Comparison of ENCODE assay signal across 8 cellular contexts in genomic region chr7:45768516-45769394, GRCh38.
A peak's percentile ranks its signal among the peaks of the same experiment; 100 is the strongest.
DNase-seq lines count a peak whose midpoint lies in the region; ATAC-seq, FAIRE-seq and TF ChIP-seq lines count a peak whose summit lies in the region.
"Not testable (repeated sequence)": the region's sequence is repeated elsewhere in the genome, so short reads cannot be mapped to it uniquely, and the experiment has no call there.

No MANE protein-coding gene starts in this region.

- H4K20me1 ChIP-seq in keratinocyte (ENCODE audit: control insufficient read depth, extremely low read depth, insufficient read depth, low read length): not testable (repeated sequence)

- H3K27ac ChIP-seq in keratinocyte (ENCODE audit: control insufficient read depth, insufficient read depth, low read length): peak overlapping the region; percentile 88

- H3K36me3 ChIP-seq in keratinocyte (ENCODE audit: control insufficient read depth in 2 of 2, extremely low read depth in 1 of 2, insufficient read depth in 2 of 2, low read length in 2 of 2): not testable (repeated sequence)

- H3K9me3 ChIP-seq in keratinocyte (ENCODE audit: control insufficient read depth, low read depth, low read length): not testable (repeated sequence)

- not testable (repeated sequence) for H3K27me3 ChIP-seq in keratinocyte (ENCODE audit: control insufficient read depth, extremely low read depth, insufficient read depth, low read length)

- dilution Hi-C loops in keratinocyte (cut with MboI; ENCODE audit: extremely low pct_ligation_motif_present, low sequenced_read_pairs): not testable (repeated sequence)

- not testable (repeated sequence) for FAIRE-seq in keratinocyte (lab: Jason Lieb, UNC)

- not testable (repeated sequence) for H3K4me1 ChIP-seq in keratinocyte (ENCODE audit: control insufficient read depth, extremely low read depth, insufficient read depth, low read length)

- not testable (repeated sequence) for H3K9me1 ChIP-seq in keratinocyte (ENCODE audit: control insufficient read depth, extremely low read depth, insufficient read depth, low read length)

- H3K4me3 ChIP-seq in AG10803 (ENCODE audit: low read length): peak overlapping the region; percentile 77
- H3K4me3 ChIP-seq in keratinocyte (ENCODE audit: control insufficient read depth in 2 of 3, extremely low read depth in 1 of 3, insufficient read depth in 2 of 3, low read depth in 1 of 3, low read length in 3 of 3): peak overlapping the region; percentile 58 to 74 (median 74)

- H2AFZ ChIP-seq in keratinocyte (ENCODE audit: control insufficient read depth, low read length): peak overlapping the region; percentile 92

- peaks cover 11% of the 10 kb centered on the region for H3K79me2 ChIP-seq in keratinocyte (ENCODE audit: control insufficient read depth, insufficient read depth, low read length)

- peak; percentile 100 for ATAC-seq in GM19035 (IDR thresholded peaks at IDR 0.05; ENCODE audit: unreplicated experiment)
- ATAC-seq in HG03342 (IDR thresholded peaks at IDR 0.05; ENCODE audit: unreplicated experiment): peak; percentile 100
- peak; percentile 100 for ATAC-seq in activated CD4-positive, CD25-positive, alpha-beta regulatory T cell treated with anti-CD3 and anti-CD28 coated beads, Interleukin-2, amount 50 U/mL, for 24 hours

- H3K9ac ChIP-seq in keratinocyte (ENCODE audit: control insufficient read depth, extremely low read depth, insufficient read depth, low read length): peak overlapping the region; percentile 87

- TF ChIP-seq CTCF in AG10803 (conservative IDR thresholded peaks at IDR 0.05; ENCODE audit: low read length): not testable (repeated sequence)
- TF ChIP-seq CTCF in keratinocyte (optimal IDR thresholded peaks at IDR 0.05 in 1 of 3, IDR thresholded peaks at IDR 0.05 in 1 of 3, conservative IDR thresholded peaks at IDR 0.05 in 1 of 3; ENCODE audit: extremely low read depth in 1 of 3, insufficient read depth in 2 of 3, low read length in 3 of 3): peak in 1 of 3 experiments; percentile 16

- DNase-seq in AG10803 (ENCODE audit: low read depth) (peak; percentile 98), NCI-H345 treated with DMSO at 0.1 percent for 48 hours (lab: John Stamatoyannopoulos, UW; ENCODE audit: unreplicated experiment) (peak; percentile 88), cerebellar nuclear complex (lab: John Stamatoyannopoulos, UW) (peak; percentile 71 to 86), keratinocyte (ENCODE audit: low read depth, low spot score) (peak; percentile 81)
- DNase-seq in stimulated activated CD4-positive, alpha-beta T cell treated with anti-CD3 and anti-CD28 coated beads, Interleukin-12 subunit alpha, Interleukin-12 subunit beta, amount 100 ng/mL, for 48 hours (ENCODE audit: low read depth in 2 of 3, low spot score in 1 of 3): peak; percentile 95 to 97 (median 95)

- peak overlapping the region; percentile 75 for H3K4me2 ChIP-seq in keratinocyte (ENCODE audit: control insufficient read depth, extremely low read depth, insufficient read depth, low read depth, low read length)

Comparison
In these comparisons a context has a peak if more than half of its experiments do, and no peak if none do; other contexts are left out.
1. Peak in every context shown above with its lines: DNase-seq, ATAC-seq, H3K4me3 ChIP-seq and H3K27ac ChIP-seq.